Comparison of ENCODE assay signal across 8 cellular contexts in genomic region chr1:62784509-62785365, GRCh38. TPM values are rescaled to one million over a fixed set of nuclear protein-coding genes. Genes with fewer than 3 reads are reported as not detected.
DNase-seq lines count a peak whose midpoint lies in the region; ATAC-seq and TF ChIP-seq lines count a peak whose summit lies in the region.

No MANE protein-coding gene starts in this region.

- CTCF ChIA-PET in HEK293T (lab: Yijun Ruan, JAX): no interaction called here

- H3K36me3 ChIP-seq in prostate gland: no peaks in the 10 kb centered on the region

- POLR2A ChIA-PET in HEK293T (lab: Yijun Ruan, JAX): interaction anchor here (0.6 to 0.9 kb wide), 2 partner anchors 13 to 22 kb away, joined by 3 read pairs; no protein-coding TSS in a partner anchor

- H3K4me3 ChIP-seq in AG09309 (ENCODE audit: control insufficient read depth, low read depth, low read length) (peak overlapping the region; percentile 80), fibroblast of mammary gland (ENCODE audit: control insufficient read depth, low read depth, low read length) (peak overlapping the region; percentile 84), prostate gland (peak overlapping the region; percentile 72)

- H3K27me3 ChIP-seq in prostate gland (replicated peaks; ENCODE audit: insufficient read depth): no peaks in the 10 kb centered on the region

- DNase-seq in AG09309 (ENCODE audit: low read depth) (no peak), RKO (ENCODE audit: low spot score) (peak; percentile 57), fibroblast of mammary gland (ENCODE audit: low read depth) (peak; percentile 34), prostate gland (ENCODE audit: low spot score) (no peak), retina (no peak), HEK293T (ENCODE audit: extremely low spot score) (no peak)

- H3K9me3 ChIP-seq in prostate gland: no peaks in the 10 kb centered on the region

- no peaks in the 10 kb centered on the region for H3K4me1 ChIP-seq in prostate gland (replicated peaks)

- ATAC-seq in GM18517 (IDR thresholded peaks at IDR 0.05; ENCODE audit: unreplicated experiment) (peak; percentile 27), HG03060 (IDR thresholded peaks at IDR 0.05; ENCODE audit: low read depth, unreplicated experiment) (peak; percentile 21)

- WGBS in prostate gland: 8% methylated on average over 12 of the region's 12 CpGs

- intact Hi-C loops in prostate gland (cut with DNase I): loop anchor here (5.0 kb wide), 1 partner anchor 97 kb away; the partner anchor contains the start of gene DOCK7

- no peak for TF ChIP-seq POLR2A in prostate gland (IDR thresholded peaks at IDR 0.05)

- peak overlapping the region; percentile 86 to 89 for H3K27ac ChIP-seq in prostate gland

- TF ChIP-seq CTCF in AG09309 (IDR thresholded peaks at IDR 0.05; ENCODE audit: control insufficient read depth, insufficient read depth, low read depth, low read length, missing control alignments) (no peak), fibroblast of mammary gland (conservative IDR thresholded peaks at IDR 0.05; ENCODE audit: control insufficient read depth, insufficient read depth, low read depth, low read length) (no peak), prostate gland (IDR thresholded peaks at IDR 0.05) (no peak)

TF ChIP-seq in HEK293T, 16 proteins besides CTCF, POLR2A, EP300 and RAD21:
- TF ChIP-seq SUZ12 (IDR thresholded peaks at IDR 0.05) (no peak), ARNT (IDR thresholded peaks at IDR 0.05) (no peak), NFRKB (IDR thresholded peaks at IDR 0.05) (no peak), FOXK2 (IDR thresholded peaks at IDR 0.05) (no peak), HDGF (IDR thresholded peaks at IDR 0.05; ENCODE audit: borderline replicate concordance) (no peak), CTBP1 (IDR thresholded peaks at IDR 0.05; ENCODE audit: borderline replicate concordance) (no peak), ZNF384 (IDR thresholded peaks at IDR 0.05) (no peak), FOXM1 (IDR thresholded peaks at IDR 0.05; ENCODE audit: borderline replicate concordance) (no peak)
- TF ChIP-seq, protein P1, sequence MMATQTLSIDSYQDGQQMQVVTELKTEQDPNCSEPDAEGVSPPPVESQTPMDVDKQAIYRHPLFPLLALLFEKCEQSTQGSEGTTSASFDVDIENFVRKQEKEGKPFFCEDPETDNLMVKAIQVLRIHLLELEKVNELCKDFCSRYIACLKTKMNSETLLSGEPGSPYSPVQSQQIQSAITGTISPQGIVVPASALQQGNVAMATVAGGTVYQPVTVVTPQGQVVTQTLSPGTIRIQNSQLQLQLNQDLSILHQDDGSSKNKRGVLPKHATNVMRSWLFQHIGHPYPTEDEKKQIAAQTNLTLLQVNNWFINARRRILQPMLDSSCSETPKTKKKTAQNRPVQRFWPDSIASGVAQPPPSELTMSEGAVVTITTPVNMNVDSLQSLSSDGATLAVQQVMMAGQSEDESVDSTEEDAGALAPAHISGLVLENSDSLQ (IDR thresholded peaks at IDR 0.05): no peak

RNA-seq across cellular contexts. Expression of gene ATG4C, which starts 0.8 kb away (rescaled TPM):
- total RNA-seq in prostate gland: 10 to 100 TPM in 1 of 2 donors, 1 to 10 TPM in 1; 5.6 to 11.8 TPM

Comparison
In these comparisons a context has a peak if more than half of its experiments do, and no peak if none do; other contexts are left out.
1. DNase-seq: peak in RKO (single experiment) and fibroblast of mammary gland (single experiment); none in AG09309 (single experiment), prostate gland (single experiment), retina (single experiment) and HEK293T (single experiment).
2. Peak in every context shown above with its lines, with median percentiles within 50 percentile points of each other: H3K4me3 ChIP-seq.